27 cellular contexts compared by ENCODE assay signal in genomic region chr2:41948397-41948763, GRCh38.
DNase-seq lines count a peak whose midpoint lies in the region; ATAC-seq and TF ChIP-seq lines count a peak whose summit lies in the region.
"Had no signal": no experiment of that assay in that cellular context is flagged by ENCODE, and none has a peak within 500 bp of the region (broad histone marks: within the 10 kb centered on the region; RNA-seq: fewer than 3 reads in every experiment).

No MANE protein-coding gene starts in this region.

- peak overlapping the region; percentile 15 for H3K4me3 ChIP-seq in iPS-15b (ENCODE audit: low read depth, low read length)
- peak overlapping the region; percentile 35 for H3K4me3 ChIP-seq in neural progenitor cell
- H3K4me3 ChIP-seq: esophagus muscularis mucosa, SJSA1 had no signal

- no peak overlapping the region for H2AK5ac ChIP-seq in H9 (ENCODE audit: insufficient read length, low read length)

- H2BK12ac ChIP-seq in H9 (ENCODE audit: insufficient read length, low read depth, low read length): no peak overlapping the region

- H3K27ac Mint-ChIP-seq in H9: peak overlapping the region; percentile 90 to 96 (median 93); a peak in 6 of 7 replicates
- H3K27ac Mint-ChIP-seq in brain: peak overlapping the region in 3 of 5 experiments; percentile 10 to 52 (median 44)
- peak overlapping the region; percentile 63 for H3K27ac Mint-ChIP-seq in neural progenitor cell
- H3K27ac Mint-ChIP-seq in activated T-helper 2 cell treated with anti-CD3 and anti-CD28 coated beads, Interferon-gamma antibody, Interleukin-2, Interleukin-4, amounts not matched to agents 10 μg/mL and 5 μg/mL and 100 μg/mL, durations not matched to agents 14 hours and 24 hours and 36 hours: no peak overlapping the region
- H3K27ac Mint-ChIP-seq: activated CD4-positive, alpha-beta T cell treated with anti-CD3 and anti-CD28 coated beads, Interleukin-2, amount 10 ng/mL, durations not matched to agents 24 days and 14 days; effector memory CD8-positive, alpha-beta T cell; memory B cell had no signal

- H3K27me3 ChIP-seq in H9 (ENCODE audit: insufficient read depth, low read length) (no peaks in the 10 kb centered on the region), iPS-15b (ENCODE audit: control insufficient read depth, insufficient read depth, low read length) (no peaks in the 10 kb centered on the region), neural progenitor cell (no peaks in the 10 kb centered on the region)
- H3K27me3 ChIP-seq: esophagus muscularis mucosa, SJSA1 had no signal

- H3K18ac ChIP-seq in H9 (ENCODE audit: insufficient read length, low read depth, low read length): no peak overlapping the region

- H3K4me1 Mint-ChIP-seq in H9 (peaks cover 55 to 58% of the 10 kb centered on the region in 2 experiments), brain (peaks cover 41% of the 10 kb centered on the region), neural progenitor cell (peaks cover 46% of the 10 kb centered on the region)
- no peaks in the 10 kb centered on the region for H3K4me1 Mint-ChIP-seq in activated T-helper 2 cell treated with anti-CD3 and anti-CD28 coated beads, Interferon-gamma antibody, Interleukin-2, Interleukin-4, amounts not matched to agents 10 μg/mL and 5 μg/mL and 100 μg/mL, durations not matched to agents 14 hours and 24 hours and 36 hours (ENCODE audit: low read depth)
- H3K4me1 Mint-ChIP-seq: activated CD4-positive, alpha-beta T cell treated with anti-CD3 and anti-CD28 coated beads, Interleukin-2, amount 10 ng/mL, durations not matched to agents 24 days and 14 days had no signal

- H3K9ac ChIP-seq in H9 (ENCODE audit: extremely low read depth, insufficient read length, low read length) (no peak overlapping the region), iPS-15b (ENCODE audit: low read depth, low read length) (peak overlapping the region; percentile 32), neural progenitor cell (no peak overlapping the region)

- H3K27ac ChIP-seq in H9 (ENCODE audit: insufficient read length, low read depth, low read length): no peak overlapping the region
- peak overlapping the region; percentile 68 for H3K27ac ChIP-seq in neural progenitor cell
- H3K27ac ChIP-seq: C4-2B, esophagus muscularis mucosa, HL-60, SJSA1 had no signal

- H2BK20ac ChIP-seq in H9 (ENCODE audit: low read depth, low read length, poor library complexity, severe bottlenecking): no peak overlapping the region

- peak overlapping the region in 1 of 2 experiments; percentile 72; a peak in 1 of 5 replicates for H3K4me3 Mint-ChIP-seq in H9
- H3K4me3 Mint-ChIP-seq in brain: no peak overlapping the region
- H3K4me3 Mint-ChIP-seq in neural progenitor cell: no peak overlapping the region
- no peak overlapping the region for H3K4me3 Mint-ChIP-seq in activated T-helper 2 cell treated with anti-CD3 and anti-CD28 coated beads, Interferon-gamma antibody, Interleukin-2, Interleukin-4, amounts not matched to agents 10 μg/mL and 5 μg/mL and 100 μg/mL, durations not matched to agents 14 hours and 24 hours and 36 hours (ENCODE audit: low read depth)
- H3K4me3 Mint-ChIP-seq: activated CD4-positive, alpha-beta T cell treated with anti-CD3 and anti-CD28 coated beads, Interleukin-2, amount 10 ng/mL, durations not matched to agents 24 days and 14 days; activated T-cell treated with anti-CD3 and anti-CD28 coated beads, Interleukin-2, amount 50 U/mL, for 4 hours; effector memory CD8-positive, alpha-beta T cell; memory B cell; naive B cell had no signal

- no peaks in the 10 kb centered on the region for H3K23me2 ChIP-seq in H9 (ENCODE audit: insufficient read length, low read depth, low read length, poor library complexity, severe bottlenecking)

- peaks cover 50% of the 10 kb centered on the region for H3F3A ChIP-seq in neural progenitor cell (ENCODE audit: low read depth)

- no peaks in the 10 kb centered on the region; a peak in 1 of 7 replicates for H3K36me3 Mint-ChIP-seq in H9 (ENCODE audit: insufficient read depth in 1 of 3, low read depth in 3 of 3)
- H3K36me3 Mint-ChIP-seq in brain: no peaks in the 10 kb centered on the region
- no peaks in the 10 kb centered on the region for H3K36me3 Mint-ChIP-seq in neural progenitor cell
- no peaks in the 10 kb centered on the region for H3K36me3 Mint-ChIP-seq in activated T-helper 2 cell treated with anti-CD3 and anti-CD28 coated beads, Interferon-gamma antibody, Interleukin-2, Interleukin-4, amounts not matched to agents 10 μg/mL and 5 μg/mL and 100 μg/mL, durations not matched to agents 14 hours and 24 hours and 36 hours (ENCODE audit: low read depth)
- H3K36me3 Mint-ChIP-seq: memory B cell, naive B cell had no signal

- H3K36me3 ChIP-seq in iPS-15b (ENCODE audit: control insufficient read depth, insufficient read depth, low read length) (no peaks in the 10 kb centered on the region), neural progenitor cell (no peaks in the 10 kb centered on the region)
- H3K36me3 ChIP-seq: esophagus muscularis mucosa, SJSA1 had no signal

- H3K4ac ChIP-seq in H9 (ENCODE audit: low read depth, low read length): no peak overlapping the region

- H4K20me1 ChIP-seq in H9 (ENCODE audit: control insufficient read depth, insufficient read depth, insufficient read length) (no peaks in the 10 kb centered on the region), neural progenitor cell (ENCODE audit: low read depth) (peaks cover 11% of the 10 kb centered on the region)

- no peak overlapping the region for H4K8ac ChIP-seq in H9 (replicated peaks; ENCODE audit: insufficient read length, low read depth, low read length)

- H3K56ac ChIP-seq in H9 (ENCODE audit: insufficient read length, low read depth, low read length): no peak overlapping the region

- H3K14ac ChIP-seq in H9 (ENCODE audit: insufficient read depth, low read length): no peak overlapping the region

- H4K91ac ChIP-seq in H9 (ENCODE audit: insufficient read length, low read depth, low read length): no peak overlapping the region

- no peaks in the 10 kb centered on the region for H3K9me3 ChIP-seq in H9 (ENCODE audit: control insufficient read depth, low read depth, low read length)
- no peaks in the 10 kb centered on the region for H3K9me3 ChIP-seq in iPS-15b (ENCODE audit: control insufficient read depth, insufficient read depth, low read length)
- H3K9me3 ChIP-seq in neural progenitor cell (ENCODE audit: low read depth): no peaks in the 10 kb centered on the region
- H3K9me3 ChIP-seq: esophagus muscularis mucosa, SJSA1 had no signal

- intact Hi-C loops in activated T-helper 2 cell treated with anti-CD3 and anti-CD28 coated beads, Interferon-gamma antibody, Interleukin-2, Interleukin-4, amounts not matched to agents 10 μg/mL and 5 μg/mL and 100 μg/mL, durations not matched to agents 14 hours and 24 hours and 36 hours (cut with micrococcal nuclease): no loop called here

- peaks cover 2% of the 10 kb centered on the region for H3K27me3 Mint-ChIP-seq in H9 (ENCODE audit: low read depth)
- no peaks in the 10 kb centered on the region for H3K27me3 Mint-ChIP-seq in brain
- peaks cover 25% of the 10 kb centered on the region for H3K27me3 Mint-ChIP-seq in neural progenitor cell (ENCODE audit: insufficient read depth, low read depth)
- peaks cover 8% of the 10 kb centered on the region for H3K27me3 Mint-ChIP-seq in activated T-helper 2 cell treated with anti-CD3 and anti-CD28 coated beads, Interferon-gamma antibody, Interleukin-2, Interleukin-4, amounts not matched to agents 10 μg/mL and 5 μg/mL and 100 μg/mL, durations not matched to agents 14 hours and 24 hours and 36 hours (ENCODE audit: low read depth)

- no peak for ATAC-seq in HG03139 (IDR thresholded peaks at IDR 0.05; ENCODE audit: unreplicated experiment)
- ATAC-seq: activated T-cell treated with anti-CD3 and anti-CD28 coated beads, Interleukin-2, amount 50 U/mL, for 4 hours; effector memory CD8-positive, alpha-beta T cell; Panc1 had no signal

- H3K9me3 Mint-ChIP-seq in H9: no peaks in the 10 kb centered on the region; a peak in 1 of 5 replicates
- peaks cover 0 to 4% (median 0%) of the 10 kb centered on the region in 5 experiments for H3K9me3 Mint-ChIP-seq in brain
- peaks cover 3% of the 10 kb centered on the region for H3K9me3 Mint-ChIP-seq in neural progenitor cell
- H3K9me3 Mint-ChIP-seq in activated T-helper 2 cell treated with anti-CD3 and anti-CD28 coated beads, Interferon-gamma antibody, Interleukin-2, Interleukin-4, amounts not matched to agents 10 μg/mL and 5 μg/mL and 100 μg/mL, durations not matched to agents 14 hours and 24 hours and 36 hours: no peaks in the 10 kb centered on the region
- H3K9me3 Mint-ChIP-seq: activated CD4-positive, alpha-beta T cell treated with anti-CD3 and anti-CD28 coated beads, Interleukin-2, amount 10 ng/mL, durations not matched to agents 24 days and 14 days; activated T-cell treated with anti-CD3 and anti-CD28 coated beads, Interleukin-2, amount 50 U/mL, for 4 hours; effector memory CD8-positive, alpha-beta T cell; memory B cell had no signal

- H3K23ac ChIP-seq in H9 (ENCODE audit: insufficient read length, low read depth, low read length): no peak overlapping the region

- H3K4me2 ChIP-seq in H9 (ENCODE audit: insufficient read depth, insufficient read length, low read length) (peak overlapping the region; percentile 31), neural progenitor cell (peak overlapping the region; percentile 74)

- H2BK15ac ChIP-seq in H9 (ENCODE audit: low read depth, low read length): no peak overlapping the region

- H2AFZ ChIP-seq in H9 (ENCODE audit: low read length): no peak overlapping the region
- no peak overlapping the region for H2AFZ ChIP-seq in neural progenitor cell (replicated peaks)

- DNase-seq in H9 (peak; percentile 47), neural progenitor cell (ENCODE audit: low spot score) (peak; percentile 95), GM19238 (ENCODE audit: insufficient read length, low spot score) (no peak), HCEC 1CT (no peak)
- no peak for DNase-seq in activated T-helper 2 cell treated with anti-CD3 and anti-CD28 coated beads, Interferon-gamma antibody, Interleukin-2, Interleukin-4, amounts not matched to agents 10 μg/mL and 5 μg/mL and 100 μg/mL, durations not matched to agents 14 hours and 24 hours and 36 hours (ENCODE audit: low spot score)
- DNase-seq: activated CD4-positive, alpha-beta T cell treated with anti-CD3 and anti-CD28 coated beads, Interleukin-2, amount 10 ng/mL, durations not matched to agents 24 days and 14 days; activated naive CD4-positive, alpha-beta T cell; activated T-cell treated with anti-CD3 and anti-CD28 coated beads, Interleukin-2, amount 50 U/mL, for 4 hours; Calu3; effector memory CD8-positive, alpha-beta T cell; naive B cell; NCI-H1092 treated with DMSO at 0.1 percent for 48 hours; NCI-H2081; NK-92 treated with Interleukin-12 subunit alpha and Interleukin-12 subunit beta, amount 100 ng/mL, for 24 hours; stimulated activated CD4-positive, alpha-beta T cell treated with anti-CD3 and anti-CD28 coated beads, Interleukin-12 subunit alpha, Interleukin-12 subunit beta, amount 100 ng/mL, for 4 hours; stimulated activated CD4-positive, alpha-beta T cell treated with anti-CD3 and anti-CD28 coated beads, Interleukin-4, amount 100 ng/mL, for 4 hours; stimulated activated naive CD4-positive, alpha-beta T cell treated with Interleukin-2 at 50 U/mL for 16 hours; T-helper 1 cell had no signal

- H4K5ac ChIP-seq in H9 (ENCODE audit: insufficient read length, low read depth, low read length): no peak overlapping the region

- WGBS in H9 (ENCODE audit: extremely low coverage, insufficient read length, low lambda C conversion rate): no CpG with 5 or more reads among the region's 3 CpGs

- no peak overlapping the region for H3T11ph ChIP-seq in H9 (ENCODE audit: low read length)

- H3K79me2 ChIP-seq in H9 (ENCODE audit: insufficient read depth, low read length) (no peaks in the 10 kb centered on the region), neural progenitor cell (ENCODE audit: low read depth) (no peaks in the 10 kb centered on the region)

- no peaks in the 10 kb centered on the region for H3K79me1 ChIP-seq in H9 (ENCODE audit: insufficient read depth, low read depth, low read length, poor library complexity, severe bottlenecking)

- H2BK5ac ChIP-seq in H9 (ENCODE audit: insufficient read length, low read length): no peak overlapping the region

- TF ChIP-seq CTCF in H9 (conservative IDR thresholded peaks at IDR 0.05) (no peak), brain (conservative IDR thresholded peaks at IDR 0.05) (no peak), neural progenitor cell (IDR thresholded peaks at IDR 0.05) (no peak)

- peaks cover 16% of the 10 kb centered on the region for H3K4me1 ChIP-seq in H9 (ENCODE audit: insufficient read depth, low read length)
- H3K4me1 ChIP-seq in iPS-15b (ENCODE audit: control insufficient read depth, insufficient read depth, low read length): peaks cover 32% of the 10 kb centered on the region
- H3K4me1 ChIP-seq in neural progenitor cell: peaks cover 54% of the 10 kb centered on the region

- no peak overlapping the region for H2BK120ac ChIP-seq in H9 (ENCODE audit: low read depth, low read length, poor library complexity, severe bottlenecking)

Comparison
In these comparisons a context has a peak if more than half of its experiments do, and no peak if none do; other contexts are left out.
1. DNase-seq: peak in H9 (single experiment) and neural progenitor cell (single experiment); none in GM19238 (single experiment), HCEC 1CT (single experiment) and activated T-helper 2 cell treated with anti-CD3 and anti-CD28 coated beads, Interferon-gamma antibody, Interleukin-2, Interleukin-4, amounts not matched to agents 10 μg/mL and 5 μg/mL and 100 μg/mL, durations not matched to agents 14 hours and 24 hours and 36 hours (single experiment).